In the genomic region with DNA sequence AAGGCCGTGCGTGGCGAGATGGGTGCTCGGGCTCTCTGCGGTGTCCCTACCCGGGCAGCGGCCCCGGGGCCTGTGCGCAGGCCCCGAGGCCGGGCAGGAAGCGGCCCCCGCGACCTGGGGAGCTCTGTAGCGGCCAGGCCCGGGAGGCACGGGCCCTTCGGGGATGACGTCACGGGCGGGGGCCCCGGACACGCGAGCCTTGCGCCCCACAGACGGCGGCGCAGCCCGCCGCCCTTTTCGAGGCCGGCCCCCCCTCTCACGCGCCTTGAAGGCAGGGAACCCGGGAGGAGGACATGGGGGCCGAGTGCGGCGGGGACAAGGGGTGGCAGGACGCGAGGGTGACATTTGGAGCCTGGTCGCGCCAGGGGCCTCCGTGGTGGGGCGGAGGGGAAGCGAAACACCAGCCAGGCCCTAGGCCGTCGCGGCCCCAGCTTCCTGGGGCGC, we compare ENCODE assay signal across 1 cellular context.
TF ChIP-seq lines count a peak whose summit lies in the region.

No MANE protein-coding gene starts in this region.

TF ChIP-seq in GM23338, 12 proteins besides CTCF, POLR2A, EP300 and RAD21 (continued from another document):
- TF ChIP-seq, protein P1, sequence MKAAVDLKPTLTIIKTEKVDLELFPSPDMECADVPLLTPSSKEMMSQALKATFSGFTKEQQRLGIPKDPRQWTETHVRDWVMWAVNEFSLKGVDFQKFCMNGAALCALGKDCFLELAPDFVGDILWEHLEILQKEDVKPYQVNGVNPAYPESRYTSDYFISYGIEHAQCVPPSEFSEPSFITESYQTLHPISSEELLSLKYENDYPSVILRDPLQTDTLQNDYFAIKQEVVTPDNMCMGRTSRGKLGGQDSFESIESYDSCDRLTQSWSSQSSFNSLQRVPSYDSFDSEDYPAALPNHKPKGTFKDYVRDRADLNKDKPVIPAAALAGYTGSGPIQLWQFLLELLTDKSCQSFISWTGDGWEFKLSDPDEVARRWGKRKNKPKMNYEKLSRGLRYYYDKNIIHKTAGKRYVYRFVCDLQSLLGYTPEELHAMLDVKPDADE (IDR thresholded peaks at IDR 0.05): no peak
- no peak for TF ChIP-seq STAT1 (IDR thresholded peaks at IDR 0.05; ENCODE audit: unreplicated experiment)
- TF ChIP-seq, protein P2, sequence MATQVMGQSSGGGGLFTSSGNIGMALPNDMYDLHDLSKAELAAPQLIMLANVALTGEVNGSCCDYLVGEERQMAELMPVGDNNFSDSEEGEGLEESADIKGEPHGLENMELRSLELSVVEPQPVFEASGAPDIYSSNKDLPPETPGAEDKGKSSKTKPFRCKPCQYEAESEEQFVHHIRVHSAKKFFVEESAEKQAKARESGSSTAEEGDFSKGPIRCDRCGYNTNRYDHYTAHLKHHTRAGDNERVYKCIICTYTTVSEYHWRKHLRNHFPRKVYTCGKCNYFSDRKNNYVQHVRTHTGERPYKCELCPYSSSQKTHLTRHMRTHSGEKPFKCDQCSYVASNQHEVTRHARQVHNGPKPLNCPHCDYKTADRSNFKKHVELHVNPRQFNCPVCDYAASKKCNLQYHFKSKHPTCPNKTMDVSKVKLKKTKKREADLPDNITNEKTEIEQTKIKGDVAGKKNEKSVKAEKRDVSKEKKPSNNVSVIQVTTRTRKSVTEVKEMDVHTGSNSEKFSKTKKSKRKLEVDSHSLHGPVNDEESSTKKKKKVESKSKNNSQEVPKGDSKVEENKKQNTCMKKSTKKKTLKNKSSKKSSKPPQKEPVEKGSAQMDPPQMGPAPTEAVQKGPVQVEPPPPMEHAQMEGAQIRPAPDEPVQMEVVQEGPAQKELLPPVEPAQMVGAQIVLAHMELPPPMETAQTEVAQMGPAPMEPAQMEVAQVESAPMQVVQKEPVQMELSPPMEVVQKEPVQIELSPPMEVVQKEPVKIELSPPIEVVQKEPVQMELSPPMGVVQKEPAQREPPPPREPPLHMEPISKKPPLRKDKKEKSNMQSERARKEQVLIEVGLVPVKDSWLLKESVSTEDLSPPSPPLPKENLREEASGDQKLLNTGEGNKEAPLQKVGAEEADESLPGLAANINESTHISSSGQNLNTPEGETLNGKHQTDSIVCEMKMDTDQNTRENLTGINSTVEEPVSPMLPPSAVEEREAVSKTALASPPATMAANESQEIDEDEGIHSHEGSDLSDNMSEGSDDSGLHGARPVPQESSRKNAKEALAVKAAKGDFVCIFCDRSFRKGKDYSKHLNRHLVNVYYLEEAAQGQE (IDR thresholded peaks at IDR 0.05; ENCODE audit: unreplicated experiment): no peak
- TF ChIP-seq JUNB (IDR thresholded peaks at IDR 0.05; ENCODE audit: unreplicated experiment): no peak
- TF ChIP-seq EZH2phosphoT487 (IDR thresholded peaks at IDR 0.05; ENCODE audit: unreplicated experiment): no peak
- peak; percentile 81 for TF ChIP-seq CREB1 (CRISPR knock-in tag; IDR thresholded peaks at IDR 0.05; ENCODE audit: low read depth)
- TF ChIP-seq EZH2 (IDR thresholded peaks at IDR 0.05; ENCODE audit: low read depth, unreplicated experiment): peak; percentile 5
- TF ChIP-seq, protein P3, sequence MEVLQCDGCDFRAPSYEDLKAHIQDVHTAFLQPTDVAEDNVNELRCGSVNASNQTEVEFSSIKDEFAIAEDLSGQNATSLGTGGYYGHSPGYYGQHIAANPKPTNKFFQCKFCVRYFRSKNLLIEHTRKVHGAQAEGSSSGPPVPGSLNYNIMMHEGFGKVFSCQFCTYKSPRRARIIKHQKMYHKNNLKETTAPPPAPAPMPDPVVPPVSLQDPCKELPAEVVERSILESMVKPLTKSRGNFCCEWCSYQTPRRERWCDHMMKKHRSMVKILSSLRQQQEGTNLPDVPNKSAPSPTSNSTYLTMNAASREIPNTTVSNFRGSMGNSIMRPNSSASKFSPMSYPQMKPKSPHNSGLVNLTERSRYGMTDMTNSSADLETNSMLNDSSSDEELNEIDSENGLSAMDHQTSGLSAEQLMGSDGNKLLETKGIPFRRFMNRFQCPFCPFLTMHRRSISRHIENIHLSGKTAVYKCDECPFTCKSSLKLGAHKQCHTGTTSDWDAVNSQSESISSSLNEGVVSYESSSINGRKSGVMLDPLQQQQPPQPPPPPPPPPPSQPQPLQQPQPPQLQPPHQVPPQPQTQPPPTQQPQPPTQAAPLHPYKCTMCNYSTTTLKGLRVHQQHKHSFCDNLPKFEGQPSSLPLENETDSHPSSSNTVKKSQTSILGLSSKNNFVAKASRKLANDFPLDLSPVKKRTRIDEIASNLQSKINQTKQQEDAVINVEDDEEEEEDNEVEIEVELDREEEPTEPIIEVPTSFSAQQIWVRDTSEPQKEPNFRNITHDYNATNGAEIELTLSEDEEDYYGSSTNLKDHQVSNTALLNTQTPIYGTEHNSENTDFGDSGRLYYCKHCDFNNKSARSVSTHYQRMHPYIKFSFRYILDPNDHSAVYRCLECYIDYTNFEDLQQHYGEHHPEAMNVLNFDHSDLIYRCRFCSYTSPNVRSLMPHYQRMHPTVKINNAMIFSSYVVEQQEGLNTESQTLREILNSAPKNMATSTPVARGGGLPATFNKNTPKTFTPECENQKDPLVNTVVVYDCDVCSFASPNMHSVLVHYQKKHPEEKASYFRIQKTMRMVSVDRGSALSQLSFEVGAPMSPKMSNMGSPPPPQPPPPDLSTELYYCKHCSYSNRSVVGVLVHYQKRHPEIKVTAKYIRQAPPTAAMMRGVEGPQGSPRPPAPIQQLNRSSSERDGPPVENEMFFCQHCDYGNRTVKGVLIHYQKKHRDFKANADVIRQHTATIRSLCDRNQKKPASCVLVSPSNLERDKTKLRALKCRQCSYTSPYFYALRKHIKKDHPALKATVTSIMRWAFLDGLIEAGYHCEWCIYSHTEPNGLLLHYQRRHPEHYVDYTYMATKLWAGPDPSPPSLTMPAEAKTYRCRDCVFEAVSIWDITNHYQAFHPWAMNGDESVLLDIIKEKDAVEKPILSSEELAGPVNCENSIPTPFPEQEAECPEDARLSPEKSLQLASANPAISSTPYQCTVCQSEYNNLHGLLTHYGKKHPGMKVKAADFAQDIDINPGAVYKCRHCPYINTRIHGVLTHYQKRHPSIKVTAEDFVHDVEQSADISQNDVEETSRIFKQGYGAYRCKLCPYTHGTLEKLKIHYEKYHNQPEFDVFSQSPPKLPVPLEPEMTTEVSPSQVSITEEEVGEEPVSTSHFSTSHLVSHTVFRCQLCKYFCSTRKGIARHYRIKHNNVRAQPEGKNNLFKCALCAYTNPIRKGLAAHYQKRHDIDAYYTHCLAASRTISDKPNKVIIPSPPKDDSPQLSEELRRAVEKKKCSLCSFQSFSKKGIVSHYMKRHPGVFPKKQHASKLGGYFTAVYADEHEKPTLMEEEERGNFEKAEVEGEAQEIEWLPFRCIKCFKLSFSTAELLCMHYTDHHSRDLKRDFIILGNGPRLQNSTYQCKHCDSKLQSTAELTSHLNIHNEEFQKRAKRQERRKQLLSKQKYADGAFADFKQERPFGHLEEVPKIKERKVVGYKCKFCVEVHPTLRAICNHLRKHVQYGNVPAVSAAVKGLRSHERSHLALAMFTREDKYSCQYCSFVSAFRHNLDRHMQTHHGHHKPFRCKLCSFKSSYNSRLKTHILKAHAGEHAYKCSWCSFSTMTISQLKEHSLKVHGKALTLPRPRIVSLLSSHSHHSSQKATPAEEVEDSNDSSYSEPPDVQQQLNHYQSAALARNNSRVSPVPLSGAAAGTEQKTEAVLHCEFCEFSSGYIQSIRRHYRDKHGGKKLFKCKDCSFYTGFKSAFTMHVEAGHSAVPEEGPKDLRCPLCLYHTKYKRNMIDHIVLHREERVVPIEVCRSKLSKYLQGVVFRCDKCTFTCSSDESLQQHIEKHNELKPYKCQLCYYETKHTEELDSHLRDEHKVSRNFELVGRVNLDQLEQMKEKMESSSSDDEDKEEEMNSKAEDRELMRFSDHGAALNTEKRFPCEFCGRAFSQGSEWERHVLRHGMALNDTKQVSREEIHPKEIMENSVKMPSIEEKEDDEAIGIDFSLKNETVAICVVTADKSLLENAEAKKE (CRISPR knock-in tag; IDR thresholded peaks at IDR 0.05): no peak
- TF ChIP-seq NANOG (IDR thresholded peaks at IDR 0.05; ENCODE audit: borderline replicate concordance): no peak
- TF ChIP-seq ZNF331 (CRISPR knock-in tag; IDR thresholded peaks at IDR 0.05; ENCODE audit: low read depth): no peak
